ENCODE assay signal across 17 cellular contexts in genomic region chr1:47174621-47175020, GRCh38. TPM values are rescaled to one million over a fixed set of nuclear protein-coding genes. Genes with fewer than 3 reads are reported as not detected.
DNase-seq lines count a peak whose midpoint lies in the region; ATAC-seq and TF ChIP-seq lines count a peak whose summit lies in the region.
"Had no signal": no experiment of that assay in that cellular context is flagged by ENCODE, and none has a peak within 500 bp of the region (broad histone marks: within the 10 kb centered on the region; RNA-seq: fewer than 3 reads in every experiment).

No MANE protein-coding gene starts in this region.

- H3K9me3 ChIP-seq in Loucy (ENCODE audit: insufficient read depth, low read depth, low read length) (no peaks in the 10 kb centered on the region), esophagus muscularis mucosa (peaks cover 0 to 8% (median 3%) of the 10 kb centered on the region in 4 donors)
- H3K9me3 ChIP-seq: BLaER1 treated with 17β-estradiol and CSF1 and Interleukin-3, amounts not matched to agents 10 nM and 100 nM; MG63; Peyer's patch; SJSA1 had no signal

- H2AFZ ChIP-seq in Loucy (ENCODE audit: low read length), result peak overlapping the region; percentile 44; the same call in 1 of the 2 replicates

- DNase-seq in natural killer cell, result peak; percentile 5
- no peak for DNase-seq in natural killer cell treated with Interleukin-12 subunit alpha and Interleukin-12 subunit beta and Interleukin-15 and Interleukin-18, amount 100 ng/mL, for 72 hours (ENCODE audit: low spot score)
- peak; percentile 84 for DNase-seq in esophagus muscularis mucosa (ENCODE audit: extremely low spot score)
- DNase-seq in NOMO-1 (lab: John Stamatoyannopoulos, UW; ENCODE audit: unreplicated experiment in 2 of 2), result no peak
- no peak for DNase-seq in inferior parietal cortex (ENCODE audit: extremely low spot score)
- DNase-seq in left cardiac atrium, result no peak
- DNase-seq: NCI-H1417 treated with DMSO at 0.1 percent for 48 hours, NCI-H187 had no signal

- no peak overlapping the region for H3K4me2 ChIP-seq in Loucy (ENCODE audit: low read depth, low read length, poor library complexity, severe bottlenecking)

- TF ChIP-seq CTCF in natural killer cell (IDR thresholded peaks at IDR 0.05) (no peak), Loucy (conservative IDR thresholded peaks at IDR 0.05; ENCODE audit: low read length) (no peak), esophagus muscularis mucosa (IDR thresholded peaks at IDR 0.05) (no peak)

- TF ChIP-seq EP300 in esophagus muscularis mucosa (IDR thresholded peaks at IDR 0.05), result no peak

- no peaks in the 10 kb centered on the region for H3K79me2 ChIP-seq in Loucy (ENCODE audit: insufficient read depth, low read length)

- no peak for TF ChIP-seq POLR2A in esophagus muscularis mucosa (IDR thresholded peaks at IDR 0.05; ENCODE audit: low read depth)

- H3K9ac ChIP-seq in Loucy (ENCODE audit: low read depth, low read length, poor library complexity, severe bottlenecking), result no peak overlapping the region
- H3K9ac ChIP-seq: BLaER1 treated with 17β-estradiol and CSF1 and Interleukin-3, amounts not matched to agents 10 nM and 100 nM had no signal

- no peaks in the 10 kb centered on the region for H3K36me3 ChIP-seq in Loucy (ENCODE audit: insufficient read depth, low read length)
- no peaks in the 10 kb centered on the region for H3K36me3 ChIP-seq in esophagus muscularis mucosa
- H3K36me3 ChIP-seq: BLaER1 treated with 17β-estradiol and CSF1 and Interleukin-3, amounts not matched to agents 10 nM and 100 nM; MG63; Peyer's patch; SJSA1 had no signal

- H3K4me1 ChIP-seq in Loucy (ENCODE audit: insufficient read depth, low read length, poor library complexity, severe bottlenecking), result peaks cover 9% of the 10 kb centered on the region
- peaks cover 4 to 18% (median 15%) of the 10 kb centered on the region in 4 donors for H3K4me1 ChIP-seq in esophagus muscularis mucosa

- intact Hi-C loops in natural killer cell (cut with micrococcal nuclease), result no loop called here
- intact Hi-C loops in esophagus muscularis mucosa (cut with DNase I), result loop anchor here (5.0 kb wide), 1 partner anchor 538 kb away; no protein-coding TSS in a partner anchor
- intact Hi-C loops in left cardiac atrium (cut with DNase I), result loop anchor here in 1 of 2 donors (5.0 kb wide), 1 partner anchor 427 kb away; no protein-coding TSS in a partner anchor

- no peaks in the 10 kb centered on the region for H3K36me3 Mint-ChIP-seq in natural killer cell
- no peaks in the 10 kb centered on the region for H3K36me3 Mint-ChIP-seq in natural killer cell treated with Interleukin-12 subunit alpha and Interleukin-12 subunit beta and Interleukin-15 and Interleukin-18, amount 100 ng/mL, for 72 hours
- H3K36me3 Mint-ChIP-seq: CD4-positive, alpha-beta memory T cell had no signal

- H3K4me3 Mint-ChIP-seq in natural killer cell, result no peak overlapping the region
- H3K4me3 Mint-ChIP-seq in natural killer cell treated with Interleukin-12 subunit alpha and Interleukin-12 subunit beta and Interleukin-15 and Interleukin-18, amount 100 ng/mL, for 72 hours, result no peak overlapping the region

- H3K27ac Mint-ChIP-seq in natural killer cell, result no peak overlapping the region
- no peak overlapping the region for H3K27ac Mint-ChIP-seq in natural killer cell treated with Interleukin-12 subunit alpha and Interleukin-12 subunit beta and Interleukin-15 and Interleukin-18, amount 100 ng/mL, for 72 hours
- H3K27ac Mint-ChIP-seq: HFFc6 had no signal

- no peak overlapping the region for H3K27ac ChIP-seq in esophagus muscularis mucosa (replicated peaks in 1 of 4)
- H3K27ac ChIP-seq: BLaER1 treated with 17β-estradiol and CSF1 and Interleukin-3, amounts not matched to agents 10 nM and 100 nM; Peyer's patch; SJSA1 had no signal

- peaks cover 14 to 20% of the 10 kb centered on the region in 2 donors for H3K4me1 Mint-ChIP-seq in natural killer cell
- peaks cover 12 to 14% of the 10 kb centered on the region in 2 donors for H3K4me1 Mint-ChIP-seq in natural killer cell treated with Interleukin-12 subunit alpha and Interleukin-12 subunit beta and Interleukin-15 and Interleukin-18, amount 100 ng/mL, for 72 hours (ENCODE audit: low read depth in 2 of 2)

- H3F3A ChIP-seq in Loucy (ENCODE audit: low read depth), result no peaks in the 10 kb centered on the region

- no peak for ATAC-seq in natural killer cell
- ATAC-seq in natural killer cell treated with Interleukin-12 subunit alpha and Interleukin-12 subunit beta and Interleukin-15 and Interleukin-18, amount 100 ng/mL, for 72 hours, result no peak
- no peak for ATAC-seq in left cardiac atrium

- H3K27me3 ChIP-seq in Loucy (ENCODE audit: insufficient read depth, low read length, poor library complexity, severe bottlenecking) (no peaks in the 10 kb centered on the region), esophagus muscularis mucosa (peaks cover 0 to 32% (median 0%) of the 10 kb centered on the region in 4 donors)
- H3K27me3 ChIP-seq: BLaER1 treated with 17β-estradiol and CSF1 and Interleukin-3, amounts not matched to agents 10 nM and 100 nM; MG63; Peyer's patch; SJSA1 had no signal

- no peak overlapping the region for H3K4me3 ChIP-seq in Loucy (ENCODE audit: low read length, poor library complexity, severe bottlenecking)
- no peak overlapping the region for H3K4me3 ChIP-seq in esophagus muscularis mucosa
- H3K4me3 ChIP-seq: BLaER1 treated with 17β-estradiol and CSF1 and Interleukin-3, amounts not matched to agents 10 nM and 100 nM; MG63; Peyer's patch; SJSA1 had no signal

- H3K9me3 Mint-ChIP-seq in natural killer cell, result no peaks in the 10 kb centered on the region
- no peaks in the 10 kb centered on the region for H3K9me3 Mint-ChIP-seq in natural killer cell treated with Interleukin-12 subunit alpha and Interleukin-12 subunit beta and Interleukin-15 and Interleukin-18, amount 100 ng/mL, for 72 hours
- H3K9me3 Mint-ChIP-seq: HFFc6 had no signal

- H4K20me1 ChIP-seq in Loucy (ENCODE audit: insufficient read depth, low read length, poor library complexity, severe bottlenecking), result no peaks in the 10 kb centered on the region
- H4K20me1 ChIP-seq: BLaER1 treated with 17β-estradiol and CSF1 and Interleukin-3, amounts not matched to agents 10 nM and 100 nM had no signal

- peaks cover 15 to 46% of the 10 kb centered on the region in 2 donors for H3K27me3 Mint-ChIP-seq in natural killer cell (ENCODE audit: low read depth in 2 of 2)
- H3K27me3 Mint-ChIP-seq in natural killer cell treated with Interleukin-12 subunit alpha and Interleukin-12 subunit beta and Interleukin-15 and Interleukin-18, amount 100 ng/mL, for 72 hours, result peaks cover 24 to 29% of the 10 kb centered on the region in 2 donors

- H3K9me2 ChIP-seq in Loucy (replicated peaks; ENCODE audit: low read depth, low read length), result no peaks in the 10 kb centered on the region

RNA-seq across cellular contexts. Expression of gene PDZK1IP1, which starts 15.2 kb away (rescaled TPM):
- total RNA-seq in natural killer cell, result under 1 TPM in 1 of 3 donors, not detected in 2; 0.54 TPM
- total RNA-seq in natural killer cell treated with Interleukin-12 subunit alpha and Interleukin-12 subunit beta and Interleukin-15 and Interleukin-18, amount 100 ng/mL, for 72 hours, result not detected
- total RNA-seq in esophagus muscularis mucosa, result 1 to 10 TPM in 1 of 4 donors, not detected in 3; 1.8 TPM
- 1 to 10 TPM; 1.6 to 1.9 TPM for total RNA-seq in left cardiac atrium
- total RNA-seq: A673; CD4-positive, alpha-beta memory T cell; Daoy; HFFc6; SJSA1 had no signal

RNA-seq across cellular contexts. Expression of gene CYP4A22, which starts 37.4 kb away (rescaled TPM):
- total RNA-seq in natural killer cell (not detected), esophagus muscularis mucosa (under 1 TPM in 2 of 4 donors, not detected in 2; 0.19 to 0.46 TPM), left cardiac atrium (not detected)
- not detected for total RNA-seq in natural killer cell treated with Interleukin-12 subunit alpha and Interleukin-12 subunit beta and Interleukin-15 and Interleukin-18, amount 100 ng/mL, for 72 hours
- total RNA-seq: A673; CD4-positive, alpha-beta memory T cell; Daoy; HFFc6; SJSA1 had no signal

RNA-seq across cellular contexts. Expression of gene TAL1, which starts 57.4 kb away (rescaled TPM):
- total RNA-seq in natural killer cell, result 1 to 10 TPM in 2 of 3 donors, under 1 TPM in 1; 0.91 to 6.7 (median 3.5) TPM
- 1 to 10 TPM in 1 of 2 donors, not detected in 1; 1.7 TPM for total RNA-seq in natural killer cell treated with Interleukin-12 subunit alpha and Interleukin-12 subunit beta and Interleukin-15 and Interleukin-18, amount 100 ng/mL, for 72 hours
- 1 to 10 TPM; 2.5 to 4.8 (median 4.1) TPM for total RNA-seq in esophagus muscularis mucosa
- 1 to 10 TPM; 4.0 to 5.1 TPM for total RNA-seq in left cardiac atrium
- total RNA-seq: CD4-positive, alpha-beta memory T cell; HFFc6; SJSA1 had no signal

Comparison
In these comparisons a context has a peak if more than half of its experiments do, and no peak if none do; other contexts are left out.
1. DNase-seq: peak in natural killer cell (single experiment) and esophagus muscularis mucosa (single experiment); none in natural killer cell treated with Interleukin-12 subunit alpha and Interleukin-12 subunit beta and Interleukin-15 and Interleukin-18, amount 100 ng/mL, for 72 hours (single experiment), NOMO-1 (0 of 2), inferior parietal cortex (single experiment) and left cardiac atrium (single experiment).